15 cellular contexts compared by ENCODE assay signal in genomic region chr6:7170117-7170732, GRCh38.
DNase-seq lines count a peak whose midpoint lies in the region; ATAC-seq and TF ChIP-seq lines count a peak whose summit lies in the region.
"Had no signal": no experiment of that assay in that cellular context is flagged by ENCODE, and none has a peak within 500 bp of the region (broad histone marks: within the 10 kb centered on the region; RNA-seq: fewer than 3 reads in every experiment).

No MANE protein-coding gene starts in this region.

- no peak overlapping the region for H3K4me3 ChIP-seq in left ventricle myocardium inferior
- H3K4me3 ChIP-seq in esophagus squamous epithelium = no peak overlapping the region
- no peak overlapping the region for H3K4me3 ChIP-seq in parathyroid adenoma (ENCODE audit: low read depth, low read length)
- no peak overlapping the region for H3K4me3 ChIP-seq in aorta (ENCODE audit: low read length in 2 of 2)
- H3K4me3 ChIP-seq: GM23248, SJSA1 had no signal

- H3K4me1 ChIP-seq in left ventricle myocardium inferior (peaks cover 96% of the 10 kb centered on the region), esophagus squamous epithelium (peaks cover 38 to 97% (median 47%) of the 10 kb centered on the region in 3 donors), parathyroid adenoma (peaks cover 14% of the 10 kb centered on the region), aorta (ENCODE audit: control insufficient read depth in 1 of 2, insufficient read depth in 2 of 2, low read length in 2 of 2) (peaks cover 4 to 16% of the 10 kb centered on the region in 2 donors)

- H3K36me3 ChIP-seq in left ventricle myocardium inferior (no peaks in the 10 kb centered on the region), esophagus squamous epithelium (peaks cover 0 to 9% (median 0%) of the 10 kb centered on the region in 3 donors), parathyroid adenoma (ENCODE audit: control insufficient read depth, insufficient read depth, low read length) (no peaks in the 10 kb centered on the region), aorta (ENCODE audit: control insufficient read depth in 1 of 2, insufficient read depth in 2 of 2, low read length in 1 of 2) (no peaks in the 10 kb centered on the region)
- H3K36me3 ChIP-seq: SJSA1 had no signal

- no peak overlapping the region for H3K9ac ChIP-seq in parathyroid adenoma

- 93 to 97% methylated on average over 3 to 4 of the region's 6 CpGs for WGBS in esophagus squamous epithelium, 2 donors
- WGBS in aorta, 2 donors = 56 to 67% methylated on average over 6 of the region's 6 CpGs

- TF ChIP-seq POLR2A in esophagus squamous epithelium (IDR thresholded peaks at IDR 0.05) = no peak

- no peaks in the 10 kb centered on the region for H3K27me3 ChIP-seq in left ventricle myocardium inferior (ENCODE audit: low read depth)
- H3K27me3 ChIP-seq in esophagus squamous epithelium = no peaks in the 10 kb centered on the region
- no peaks in the 10 kb centered on the region for H3K27me3 ChIP-seq in parathyroid adenoma (ENCODE audit: control insufficient read depth, insufficient read depth, low read length)
- H3K27me3 ChIP-seq in aorta (ENCODE audit: control insufficient read depth in 1 of 2, insufficient read depth in 2 of 2, low read length in 1 of 2) = no peaks in the 10 kb centered on the region
- H3K27me3 ChIP-seq: SJSA1 had no signal

- no peak for TF ChIP-seq CTCF in left ventricle myocardium inferior (IDR thresholded peaks at IDR 0.05; ENCODE audit: borderline replicate concordance)
- TF ChIP-seq CTCF in esophagus squamous epithelium (IDR thresholded peaks at IDR 0.05) = no peak
- no peak for TF ChIP-seq CTCF in parathyroid adenoma (IDR thresholded peaks at IDR 0.05)

- no peak for ATAC-seq in left cardiac atrium
- no peak for ATAC-seq in aorta (ENCODE audit: low FRiP score)
- ATAC-seq: activated CD8-positive, alpha-beta T cell treated with anti-CD3 and anti-CD28 coated beads, Interleukin-2, amount 10 ng/mL, durations not matched to agents 7 days and 5 days had no signal

- intact Hi-C loops in left ventricle myocardium inferior (cut with micrococcal nuclease) (no loop called here), left cardiac atrium (cut with DNase I) (no loop called here), esophagus squamous epithelium (cut with DNase I) (no loop called here), aorta (cut with DNase I) (no loop called here)

- H3K4me2 ChIP-seq in parathyroid adenoma (ENCODE audit: low read length) = no peak overlapping the region

- no peak overlapping the region for H2AFZ ChIP-seq in parathyroid adenoma

- H3K79me2 ChIP-seq in parathyroid adenoma = peaks cover 26% of the 10 kb centered on the region

- H3K9me3 ChIP-seq in left ventricle myocardium inferior (replicated peaks) = no peaks in the 10 kb centered on the region
- no peaks in the 10 kb centered on the region for H3K9me3 ChIP-seq in esophagus squamous epithelium
- no peaks in the 10 kb centered on the region for H3K9me3 ChIP-seq in parathyroid adenoma (ENCODE audit: control insufficient read depth, low read length)
- H3K9me3 ChIP-seq in aorta (ENCODE audit: control insufficient read depth, low read length) = no peaks in the 10 kb centered on the region
- H3K9me3 ChIP-seq: SJSA1 had no signal

- DNase-seq in left ventricle myocardium inferior (no peak), left cardiac atrium (no peak), esophagus squamous epithelium (lab: John Stamatoyannopoulos, UW) (no peak), aorta (no peak), NCI-H82 (lab: John Stamatoyannopoulos, UW) (no peak), NCI-H774 (lab: John Stamatoyannopoulos, UW) (no peak)
- DNase-seq in activated naive CD4-positive, alpha-beta T cell treated with Interleukin-2 at 50 U/mL for 16 hours = no peak
- DNase-seq: activated CD8-positive, alpha-beta T cell treated with anti-CD3 and anti-CD28 coated beads, Interleukin-2, amount 10 ng/mL, durations not matched to agents 7 days and 5 days; activated gamma-delta T cell treated with Interleukin-2 at 50 U/mL for 16 hours; Calu3; NCI-H1105; stimulated activated CD4-positive, alpha-beta T cell treated with anti-CD3 and anti-CD28 coated beads, Interleukin-4, amount 100 ng/mL, for 24 hours had no signal

- H3K27ac ChIP-seq in left ventricle myocardium inferior (replicated peaks) (peak overlapping the region; percentile 66), esophagus squamous epithelium (peak overlapping the region; percentile 19 to 72 (median 67)), parathyroid adenoma (peak overlapping the region; percentile 8), aorta (ENCODE audit: low read depth in 1 of 2, low read length in 2 of 2) (peak overlapping the region; percentile 28 to 31)
- H3K27ac ChIP-seq: SJSA1 had no signal

Comparison
In these comparisons a context has a peak if more than half of its experiments do, and no peak if none do; other contexts are left out.
1. H3K27ac ChIP-seq: peak in every context shown above with its lines; median percentile 67 in esophagus squamous epithelium; 66 in left ventricle myocardium inferior; 30 in aorta; 8 in parathyroid adenoma.